In the genomic region with DNA sequence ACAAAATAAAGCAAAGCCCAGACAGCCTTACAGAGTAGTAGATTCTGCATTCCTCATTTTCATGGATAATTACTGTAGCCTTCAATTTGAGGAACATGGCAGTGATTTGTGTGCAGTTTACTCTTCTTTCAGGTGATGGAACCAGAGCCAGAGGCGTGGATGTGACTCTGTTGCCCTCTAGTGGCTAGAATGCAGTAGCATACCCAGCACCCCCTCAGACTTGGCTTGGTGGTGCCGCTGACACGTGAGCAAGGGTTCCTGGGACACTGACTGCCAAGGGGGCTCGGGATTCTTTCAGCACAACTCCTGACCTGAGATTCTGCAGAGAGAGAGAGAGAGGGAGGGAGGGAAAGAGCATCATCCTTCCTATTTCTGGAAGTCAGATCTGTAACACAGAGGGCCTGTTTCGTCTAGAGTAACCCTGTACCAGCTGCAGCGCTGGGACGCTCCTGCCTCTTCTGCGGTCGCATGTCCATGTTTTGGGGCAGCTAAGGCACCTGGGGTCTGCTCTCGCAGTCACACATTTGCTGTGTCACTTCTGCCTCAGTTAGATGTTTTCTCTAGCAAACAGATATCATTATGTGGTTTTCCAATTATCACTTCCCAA, we compare ENCODE assay signal across 8 cellular contexts.
DNase-seq lines count a peak whose midpoint lies in the region; ATAC-seq, FAIRE-seq and TF ChIP-seq lines count a peak whose summit lies in the region.

No MANE protein-coding gene starts in this region.

- H3K14ac ChIP-seq in trophoblast cell (ENCODE audit: low read length) = no peak overlapping the region

- H2AFZ ChIP-seq in PC-3 (ENCODE audit: low read length) (peak overlapping the region; percentile 66; the same call in 1 of the 2 replicates), trophoblast cell (ENCODE audit: insufficient read depth, low read length, poor library complexity) (no peak overlapping the region)

- FAIRE-seq in HTR-8/SVneo (lab: Jason Lieb, UNC) = peak; percentile 86

- no peak overlapping the region for H3K4me3 ChIP-seq in PC-3 (ENCODE audit: low read length)
- no peak overlapping the region for H3K4me3 ChIP-seq in trophoblast cell (ENCODE audit: low read depth, low read length)

- H3K27me3 ChIP-seq in PC-3 (ENCODE audit: low read length) (no peaks in the 10 kb centered on the region; the same call in 1 of the 2 replicates), trophoblast cell (ENCODE audit: insufficient read depth, low read length) (no peaks in the 10 kb centered on the region)

- no peak overlapping the region for H4K91ac ChIP-seq in trophoblast cell (ENCODE audit: low read depth, low read length)

- intact Hi-C loops in PC-3 (cut with micrococcal nuclease) (no loop called here), Right ventricle myocardium superior (cut with DNase I) (no loop called here)

- H3K9ac ChIP-seq in PC-3 (ENCODE audit: low read length) = no peak overlapping the region
- H3K9ac ChIP-seq in trophoblast cell (ENCODE audit: low read length) = no peak overlapping the region

- H3K23ac ChIP-seq in trophoblast cell (ENCODE audit: low read length) = no peak overlapping the region

- H2BK5ac ChIP-seq in trophoblast cell (ENCODE audit: low read depth, low read length, poor library complexity) = no peak overlapping the region

- no peaks in the 10 kb centered on the region for H4K20me1 ChIP-seq in PC-3 (ENCODE audit: low read length)

- CTCF ChIA-PET in PC-3 (lab: Charles Lee) = no interaction called here

- TF ChIP-seq CTCF in PC-3 (conservative IDR thresholded peaks at IDR 0.05; ENCODE audit: low read depth, low read length) = peak; percentile 89

- H3K79me2 ChIP-seq in PC-3 (ENCODE audit: low read length) (no peaks in the 10 kb centered on the region), trophoblast cell (ENCODE audit: control insufficient read depth, insufficient read depth, low read length, poor library complexity) (no peaks in the 10 kb centered on the region)

- H3K9me3 ChIP-seq in PC-3 (ENCODE audit: low read length) (no peaks in the 10 kb centered on the region), trophoblast cell (ENCODE audit: insufficient read depth, low read depth, low read length) (no peaks in the 10 kb centered on the region)

- H3K9me2 ChIP-seq in PC-3 (replicated peaks; ENCODE audit: low read length) = no peaks in the 10 kb centered on the region

- ATAC-seq in GM21447 (IDR thresholded peaks at IDR 0.05; ENCODE audit: unreplicated experiment) = peak; percentile 84
- peak; percentile 81 for ATAC-seq in PC-3
- ATAC-seq in Right ventricle myocardium superior (ENCODE audit: poor library complexity) = peak; percentile 88

- H3K36me3 ChIP-seq in PC-3 (ENCODE audit: low read depth, low read length) (no peaks in the 10 kb centered on the region), trophoblast cell (ENCODE audit: control insufficient read depth in 1 of 2, insufficient read depth in 2 of 2, low read length in 2 of 2) (no peaks in the 10 kb centered on the region)

- H3K27ac ChIP-seq in PC-3 (ENCODE audit: low read length) (no peak overlapping the region), trophoblast cell (ENCODE audit: low read depth, low read length) (no peak overlapping the region)

- H3K18ac ChIP-seq in trophoblast cell (ENCODE audit: low read length) = no peak overlapping the region

- POLR2A ChIA-PET in PC-3 (lab: Charles Lee; ENCODE audit: unreplicated experiment) = no interaction called here

- H2AK5ac ChIP-seq in trophoblast cell (ENCODE audit: low read length) = no peak overlapping the region

- no CpG with 5 or more reads among the region's 10 CpGs for WGBS in trophoblast cell (ENCODE audit: extremely low coverage, insufficient coverage, insufficient read length)

- H3K4me1 ChIP-seq in PC-3 (ENCODE audit: insufficient read depth, low read length) (no peaks in the 10 kb centered on the region), trophoblast cell (ENCODE audit: control insufficient read depth in 1 of 2, insufficient read depth in 2 of 2, low read length in 2 of 2) (no peaks in the 10 kb centered on the region)

- H4K12ac ChIP-seq in trophoblast cell (ENCODE audit: low read depth, low read length) = no peak overlapping the region

- no peaks in the 10 kb centered on the region for H3K79me1 ChIP-seq in trophoblast cell (ENCODE audit: low read length)

- no peak overlapping the region for H2BK120ac ChIP-seq in trophoblast cell (ENCODE audit: insufficient read depth, low read length, poor library complexity)

- no peak overlapping the region for H3K4ac ChIP-seq in trophoblast cell (ENCODE audit: low read depth, low read length)

- peak; percentile 90 for DNase-seq in ELF-1 (ENCODE audit: low read depth, low spot score)
- DNase-seq in HTR-8/SVneo (ENCODE audit: insufficient read length, low spot score) = peak; percentile 68
- peak; percentile 74 for DNase-seq in PC-3
- DNase-seq in activated naive CD4-positive, alpha-beta T cell treated with anti-CD3 and anti-CD28 coated beads, Interleukin-2, amount 50 U/mL, for 16 hours = peak; percentile 19
- no peak for DNase-seq in Right ventricle myocardium superior
- DNase-seq in trophoblast cell = peak; percentile 21 to 67
- DNase-seq in KG1 (lab: John Stamatoyannopoulos, UW) = no peak

- BruUV-seq in PC-3 (replicated peaks; lab: Mats Ljungman, UMichigan) = no TSS peak

- no peak overlapping the region for H4K8ac ChIP-seq in trophoblast cell (ENCODE audit: low read depth, low read length)

- H3K4me2 ChIP-seq in PC-3 (ENCODE audit: low read length) (peak overlapping the region; percentile 35), trophoblast cell (ENCODE audit: low read length) (no peak overlapping the region)

- H3F3A ChIP-seq in PC-3 (ENCODE audit: low read length, unreplicated experiment) = no peaks in the 10 kb centered on the region

- H2BK12ac ChIP-seq in trophoblast cell (ENCODE audit: low read length) = peak overlapping the region; percentile 38

Comparison
In these comparisons a context has a peak if more than half of its experiments do, and no peak if none do; other contexts are left out.
1. DNase-seq: peak in ELF-1 (single experiment), HTR-8/SVneo (single experiment), PC-3 (single experiment), activated naive CD4-positive, alpha-beta T cell treated with anti-CD3 and anti-CD28 coated beads, Interleukin-2, amount 50 U/mL, for 16 hours (single experiment) and trophoblast cell (2 of 2); none in Right ventricle myocardium superior (single experiment) and KG1 (single experiment).
2. Peak in every context shown above with its lines, with median percentiles within 50 percentile points of each other: ATAC-seq.